ENCODE assay signal across 1 cellular context in the genomic region with DNA sequence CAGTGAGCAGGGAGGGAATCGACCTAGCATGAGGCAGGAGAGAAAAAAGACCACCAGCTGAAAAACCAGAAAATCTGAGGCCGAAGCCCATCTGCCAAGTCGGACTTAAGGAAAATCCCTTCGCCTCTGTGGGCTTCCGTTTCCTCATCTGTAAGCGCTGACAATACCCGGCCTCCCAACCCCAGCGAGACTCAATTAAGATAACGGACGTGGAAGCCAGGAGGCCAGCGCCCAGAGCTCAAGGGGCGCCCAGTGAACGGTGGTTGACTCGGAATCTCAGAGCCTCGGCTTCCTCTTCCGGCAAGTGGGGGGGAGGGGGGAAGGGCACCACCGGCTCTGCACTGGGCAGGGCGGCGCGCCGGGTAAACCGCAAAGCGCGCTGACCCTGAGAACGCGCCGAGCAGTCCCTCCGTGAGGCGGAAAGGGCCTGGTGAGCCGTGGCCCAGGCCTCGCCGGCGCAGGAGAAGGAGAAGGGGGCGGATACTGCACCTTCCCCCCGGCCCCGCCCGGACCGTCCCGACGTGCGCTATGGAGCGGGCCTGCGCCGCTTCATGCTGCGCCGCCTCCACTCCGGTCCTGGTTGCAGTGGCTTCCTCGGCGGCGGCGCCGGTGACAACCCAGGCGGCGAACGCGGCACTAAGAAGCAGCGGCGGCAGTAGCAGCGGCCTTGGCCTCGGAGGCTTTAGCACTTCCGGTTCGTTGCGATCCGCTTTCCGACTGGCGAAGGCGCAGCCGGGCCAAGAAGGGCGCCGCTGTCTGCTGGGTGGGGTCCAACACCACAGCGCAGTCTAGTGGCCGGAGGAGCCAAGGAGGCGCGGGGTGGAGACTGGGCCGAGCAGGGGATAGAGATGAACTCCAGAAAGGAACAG.
TF ChIP-seq lines count a peak whose summit lies in the region.

TSS of gene DPP8 (minus strand) at position 693 of the 869 bp plus-strand sequence. CDS start 5,136 bp downstream, outside the sequence.

TF ChIP-seq in HepG2, 621 proteins besides CTCF, POLR2A, EP300 and RAD21 (continued from another document and continues in another):
- TF ChIP-seq, protein P1, sequence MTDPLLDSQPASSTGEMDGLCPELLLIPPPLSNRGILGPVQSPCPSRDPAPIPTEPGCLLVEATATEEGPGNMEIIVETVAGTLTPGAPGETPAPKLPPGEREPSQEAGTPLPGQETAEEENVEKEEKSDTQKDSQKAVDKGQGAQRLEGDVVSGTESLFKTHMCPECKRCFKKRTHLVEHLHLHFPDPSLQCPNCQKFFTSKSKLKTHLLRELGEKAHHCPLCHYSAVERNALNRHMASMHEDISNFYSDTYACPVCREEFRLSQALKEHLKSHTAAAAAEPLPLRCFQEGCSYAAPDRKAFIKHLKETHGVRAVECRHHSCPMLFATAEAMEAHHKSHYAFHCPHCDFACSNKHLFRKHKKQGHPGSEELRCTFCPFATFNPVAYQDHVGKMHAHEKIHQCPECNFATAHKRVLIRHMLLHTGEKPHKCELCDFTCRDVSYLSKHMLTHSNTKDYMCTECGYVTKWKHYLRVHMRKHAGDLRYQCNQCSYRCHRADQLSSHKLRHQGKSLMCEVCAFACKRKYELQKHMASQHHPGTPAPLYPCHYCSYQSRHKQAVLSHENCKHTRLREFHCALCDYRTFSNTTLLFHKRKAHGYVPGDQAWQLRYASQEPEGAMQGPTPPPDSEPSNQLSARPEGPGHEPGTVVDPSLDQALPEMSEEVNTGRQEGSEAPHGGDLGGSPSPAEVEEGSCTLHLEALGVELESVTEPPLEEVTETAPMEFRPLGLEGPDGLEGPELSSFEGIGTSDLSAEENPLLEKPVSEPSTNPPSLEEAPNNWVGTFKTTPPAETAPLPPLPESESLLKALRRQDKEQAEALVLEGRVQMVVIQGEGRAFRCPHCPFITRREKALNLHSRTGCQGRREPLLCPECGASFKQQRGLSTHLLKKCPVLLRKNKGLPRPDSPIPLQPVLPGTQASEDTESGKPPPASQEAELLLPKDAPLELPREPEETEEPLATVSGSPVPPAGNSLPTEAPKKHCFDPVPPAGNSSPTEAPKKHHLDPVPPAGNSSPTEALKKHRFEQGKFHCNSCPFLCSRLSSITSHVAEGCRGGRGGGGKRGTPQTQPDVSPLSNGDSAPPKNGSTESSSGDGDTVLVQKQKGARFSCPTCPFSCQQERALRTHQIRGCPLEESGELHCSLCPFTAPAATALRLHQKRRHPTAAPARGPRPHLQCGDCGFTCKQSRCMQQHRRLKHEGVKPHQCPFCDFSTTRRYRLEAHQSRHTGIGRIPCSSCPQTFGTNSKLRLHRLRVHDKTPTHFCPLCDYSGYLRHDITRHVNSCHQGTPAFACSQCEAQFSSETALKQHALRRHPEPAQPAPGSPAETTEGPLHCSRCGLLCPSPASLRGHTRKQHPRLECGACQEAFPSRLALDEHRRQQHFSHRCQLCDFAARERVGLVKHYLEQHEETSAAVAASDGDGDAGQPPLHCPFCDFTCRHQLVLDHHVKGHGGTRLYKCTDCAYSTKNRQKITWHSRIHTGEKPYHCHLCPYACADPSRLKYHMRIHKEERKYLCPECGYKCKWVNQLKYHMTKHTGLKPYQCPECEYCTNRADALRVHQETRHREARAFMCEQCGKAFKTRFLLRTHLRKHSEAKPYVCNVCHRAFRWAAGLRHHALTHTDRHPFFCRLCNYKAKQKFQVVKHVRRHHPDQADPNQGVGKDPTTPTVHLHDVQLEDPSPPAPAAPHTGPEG (CRISPR knock-in tag; IDR thresholded peaks at IDR 0.05) = no peak; the same call in none of the 2 replicates
- TF ChIP-seq ZNF275 (CRISPR knock-in tag; IDR thresholded peaks at IDR 0.05; ENCODE audit: borderline replicate concordance) (peak; percentile 71; the same call in 1 of the 2 replicates), ZKSCAN5 (CRISPR knock-in tag; IDR thresholded peaks at IDR 0.05) (no peak), ZNF326 (CRISPR knock-in tag; IDR thresholded peaks at IDR 0.05; ENCODE audit: borderline replicate concordance) (no peak), ZNF773 (CRISPR knock-in tag; IDR thresholded peaks at IDR 0.05; ENCODE audit: borderline replicate concordance) (no peak), ZNF607 (CRISPR knock-in tag; IDR thresholded peaks at IDR 0.05; ENCODE audit: borderline replicate concordance) (peak; percentile 95), MED13 (CRISPR knock-in tag; IDR thresholded peaks at IDR 0.05) (no peak), ARID3A (IDR thresholded peaks at IDR 0.05; ENCODE audit: low read depth, low read length) (peak; percentile 30; the same call in 1 of the 2 replicates), HIVEP1 (CRISPR knock-in tag; IDR thresholded peaks at IDR 0.05) (peak; percentile 91; the same call in 1 of the 2 replicates), TEAD3 (CRISPR knock-in tag; optimal IDR thresholded peaks at IDR 0.05; ENCODE audit: borderline replicate concordance) (peak; percentile 47), MAX (IDR thresholded peaks at IDR 0.05) (peak; percentile 59), ERF (CRISPR knock-in tag; IDR thresholded peaks at IDR 0.05) (peak; percentile 95), CEBPZ (IDR thresholded peaks at IDR 0.05; ENCODE audit: low read length) (no peak), ZNF333 (CRISPR knock-in tag; IDR thresholded peaks at IDR 0.05; ENCODE audit: borderline replicate concordance) (peak; percentile 88; the same call in 1 of the 2 replicates), ZNF629 (CRISPR knock-in tag; conservative IDR thresholded peaks at IDR 0.05) (peak; percentile 30; the same call in 1 of the 2 replicates), ZFYVE20 (CRISPR knock-in tag; IDR thresholded peaks at IDR 0.05; ENCODE audit: borderline replicate concordance, low read depth) (peak; percentile 83; the same call in 1 of the 2 replicates), NFE2 (CRISPR knock-in tag; IDR thresholded peaks at IDR 0.05) (no peak), ZNF33B (CRISPR knock-in tag; IDR thresholded peaks at IDR 0.05) (no peak), TAF15 (IDR thresholded peaks at IDR 0.05; ENCODE audit: low read depth, low read length, poor library complexity, severe bottlenecking) (peak; percentile 68), PRDM15 (CRISPR knock-in tag; IDR thresholded peaks at IDR 0.05) (peak; percentile 51; the same call in 1 of the 2 replicates), RAD51 (IDR thresholded peaks at IDR 0.05; ENCODE audit: borderline replicate concordance) (no peak), TFDP1 (CRISPR knock-in tag; IDR thresholded peaks at IDR 0.05; ENCODE audit: borderline replicate concordance) (peak; percentile 45; the same call in 1 of the 2 replicates), BRD4 (CRISPR knock-in tag; IDR thresholded peaks at IDR 0.05) (peak; percentile 76), ZNF761 (CRISPR knock-in tag; conservative IDR thresholded peaks at IDR 0.05) (peak; percentile 94; the same call in 1 of the 2 replicates), TBP (CRISPR knock-in tag; IDR thresholded peaks at IDR 0.05) (peak; percentile 54; the same call in 1 of the 2 replicates)
- TF ChIP-seq, protein P2, sequence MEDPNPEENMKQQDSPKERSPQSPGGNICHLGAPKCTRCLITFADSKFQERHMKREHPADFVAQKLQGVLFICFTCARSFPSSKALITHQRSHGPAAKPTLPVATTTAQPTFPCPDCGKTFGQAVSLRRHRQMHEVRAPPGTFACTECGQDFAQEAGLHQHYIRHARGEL (CRISPR knock-in tag; IDR thresholded peaks at IDR 0.05) = peak; percentile 76; the same call in 1 of the 2 replicates
- TF ChIP-seq, protein P3, sequence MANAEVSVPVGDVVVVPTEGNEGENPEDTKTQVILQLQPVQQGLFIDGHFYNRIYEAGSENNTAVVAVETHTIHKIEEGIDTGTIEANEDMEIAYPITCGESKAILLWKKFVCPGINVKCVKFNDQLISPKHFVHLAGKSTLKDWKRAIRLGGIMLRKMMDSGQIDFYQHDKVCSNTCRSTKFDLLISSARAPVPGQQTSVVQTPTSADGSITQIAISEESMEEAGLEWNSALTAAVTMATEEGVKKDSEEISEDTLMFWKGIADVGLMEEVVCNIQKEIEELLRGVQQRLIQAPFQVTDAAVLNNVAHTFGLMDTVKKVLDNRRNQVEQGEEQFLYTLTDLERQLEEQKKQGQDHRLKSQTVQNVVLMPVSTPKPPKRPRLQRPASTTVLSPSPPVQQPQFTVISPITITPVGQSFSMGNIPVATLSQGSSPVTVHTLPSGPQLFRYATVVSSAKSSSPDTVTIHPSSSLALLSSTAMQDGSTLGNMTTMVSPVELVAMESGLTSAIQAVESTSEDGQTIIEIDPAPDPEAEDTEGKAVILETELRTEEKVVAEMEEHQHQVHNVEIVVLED (CRISPR knock-in tag; IDR thresholded peaks at IDR 0.05; ENCODE audit: borderline replicate concordance) = peak; percentile 82
- TF ChIP-seq, protein P4, sequence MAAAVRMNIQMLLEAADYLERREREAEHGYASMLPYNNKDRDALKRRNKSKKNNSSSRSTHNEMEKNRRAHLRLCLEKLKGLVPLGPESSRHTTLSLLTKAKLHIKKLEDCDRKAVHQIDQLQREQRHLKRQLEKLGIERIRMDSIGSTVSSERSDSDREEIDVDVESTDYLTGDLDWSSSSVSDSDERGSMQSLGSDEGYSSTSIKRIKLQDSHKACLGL (CRISPR knock-in tag; IDR thresholded peaks at IDR 0.05) = peak; percentile 92
